ENCODE assay signal across 8 cellular contexts in the genomic region with DNA sequence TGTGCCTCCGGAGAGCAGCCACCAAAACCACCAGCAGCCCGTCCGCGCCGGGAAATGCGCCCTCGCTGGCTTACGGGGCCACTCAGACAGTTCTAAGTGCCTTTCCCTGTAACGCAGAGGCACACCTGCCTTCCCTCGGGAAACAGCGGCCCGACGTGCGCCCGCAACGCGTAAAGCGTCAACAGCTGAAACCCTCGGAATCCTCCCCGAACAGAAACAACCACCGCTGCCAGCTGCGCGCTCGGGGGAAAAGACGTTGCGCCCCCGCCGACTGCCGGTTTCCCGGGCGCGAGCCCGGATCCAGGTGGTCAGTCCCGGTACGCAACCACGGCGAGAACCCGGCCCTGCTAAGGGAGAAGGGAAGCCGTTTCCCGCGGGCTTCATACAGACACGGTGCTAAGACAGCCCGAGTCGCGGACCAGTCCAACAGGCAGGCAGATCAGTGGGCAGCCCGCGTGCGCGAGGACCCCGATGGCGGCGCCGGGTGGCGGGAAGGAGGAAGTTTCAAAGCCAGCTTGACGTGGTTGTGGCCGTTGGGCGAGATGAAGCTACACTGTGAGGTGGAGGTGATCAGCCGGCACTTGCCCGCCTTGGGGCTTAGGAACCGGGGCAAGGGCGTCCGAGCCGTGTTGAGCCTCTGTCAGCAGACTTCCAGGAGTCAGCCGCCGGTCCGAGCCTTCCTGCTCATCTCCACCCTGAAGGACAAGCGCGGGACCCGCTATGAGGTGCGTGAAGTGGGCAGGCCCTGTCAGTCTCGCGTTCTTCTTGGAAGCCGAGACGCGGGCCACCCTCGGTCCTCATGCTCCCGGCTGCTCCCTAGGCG. TPM values are rescaled to one million over a fixed set of nuclear protein-coding genes. Genes with fewer than 3 reads are reported as not detected.
A peak's percentile ranks its signal among the peaks of the same experiment; 100 is the strongest.
DNase-seq lines count a peak whose midpoint lies in the region; ATAC-seq and TF ChIP-seq lines count a peak whose summit lies in the region.

A gene with protein sequence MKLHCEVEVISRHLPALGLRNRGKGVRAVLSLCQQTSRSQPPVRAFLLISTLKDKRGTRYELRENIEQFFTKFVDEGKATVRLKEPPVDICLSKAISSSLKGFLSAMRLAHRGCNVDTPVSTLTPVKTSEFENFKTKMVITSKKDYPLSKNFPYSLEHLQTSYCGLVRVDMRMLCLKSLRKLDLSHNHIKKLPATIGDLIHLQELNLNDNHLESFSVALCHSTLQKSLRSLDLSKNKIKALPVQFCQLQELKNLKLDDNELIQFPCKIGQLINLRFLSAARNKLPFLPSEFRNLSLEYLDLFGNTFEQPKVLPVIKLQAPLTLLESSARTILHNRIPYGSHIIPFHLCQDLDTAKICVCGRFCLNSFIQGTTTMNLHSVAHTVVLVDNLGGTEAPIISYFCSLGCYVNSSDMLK (plus strand): TSS at position 462 of the 823 bp plus-strand sequence. CDS start 81 bp downstream, at position 543.

- TF ChIP-seq CTCF in endodermal cell (conservative IDR thresholded peaks at IDR 0.05) (no peak), mesothelial cell of epicardium (IDR thresholded peaks at IDR 0.05; ENCODE audit: unreplicated experiment) (no peak)

- H3K27ac Mint-ChIP-seq in endodermal cell, result peak within 1 kb of the TSS; percentile 97
- H3K27ac Mint-ChIP-seq in mesothelial cell of epicardium, result peak within 1 kb of the TSS; percentile 93

- peaks cover 6% of the 10 kb centered on the region for H3K36me3 ChIP-seq in endodermal cell (ENCODE audit: control insufficient read depth, insufficient read depth, low read length)

- no peaks in the 10 kb centered on the region for H3K27me3 ChIP-seq in endodermal cell (ENCODE audit: control insufficient read depth, insufficient read depth, low read length, poor library complexity, severe bottlenecking)

- H3K9me3 Mint-ChIP-seq in endodermal cell (no peaks in the 10 kb centered on the region), mesothelial cell of epicardium (no peaks in the 10 kb centered on the region)

- peak within 1 kb of the TSS; percentile 92 for H3K27ac ChIP-seq in endodermal cell (ENCODE audit: low read depth, low read length)

- no peaks in the 10 kb centered on the region for H3K4me1 ChIP-seq in endodermal cell (ENCODE audit: control insufficient read depth, insufficient read depth, low read length)

- ATAC-seq in GM21360 (IDR thresholded peaks at IDR 0.05; ENCODE audit: unreplicated experiment), result peak; percentile 39

- DNase-seq in COLO668 (lab: John Stamatoyannopoulos, UW; ENCODE audit: unreplicated experiment), result peak; percentile 93
- peak; percentile 80 for DNase-seq in HT1080 (ENCODE audit: low read depth)
- peak; percentile 83 for DNase-seq in NOMO-1 treated with DMSO at 0.1 percent for 48 hours (lab: John Stamatoyannopoulos, UW; ENCODE audit: unreplicated experiment)
- peak; percentile 63 for DNase-seq in activated CD8-positive, alpha-beta memory T cell treated with anti-CD3 and anti-CD28 coated beads, Interleukin-2, amount 50 U/mL, for 24 hours (ENCODE audit: extremely low read depth)
- peak; percentile 95 for DNase-seq in endodermal cell
- peak; percentile 63 to 86 for DNase-seq in mesothelial cell of epicardium (ENCODE audit: low spot score in 2 of 2, unreplicated experiment in 2 of 2)
- peak; percentile 64 to 70 for DNase-seq in stimulated activated CD8-positive, alpha-beta memory T cell treated with anti-CD3 and anti-CD28 coated beads, Interleukin-15, amount 100 ng/mL, for 4 hours (ENCODE audit: low read depth in 2 of 2)

- peaks cover 9% of the 10 kb centered on the region for H3K4me1 Mint-ChIP-seq in endodermal cell
- H3K4me1 Mint-ChIP-seq in mesothelial cell of epicardium, result peaks cover 44% of the 10 kb centered on the region

- 0% methylated on average over 59 to 78 of the region's 78 CpGs for WGBS in endodermal cell (ENCODE audit: insufficient coverage in 1 of 2, insufficient read length in 1 of 2), 2 experiments

- peak within 1 kb of the TSS; percentile 96 for H3K4me3 ChIP-seq in endodermal cell (ENCODE audit: low read length)

- peak within 1 kb of the TSS; percentile 89 for H3K4me3 Mint-ChIP-seq in endodermal cell
- peak within 1 kb of the TSS; percentile 82 for H3K4me3 Mint-ChIP-seq in mesothelial cell of epicardium

- peaks cover 7% of the 10 kb centered on the region for H3K27me3 Mint-ChIP-seq in endodermal cell (ENCODE audit: insufficient read depth)
- H3K27me3 Mint-ChIP-seq in mesothelial cell of epicardium (ENCODE audit: low read depth), result no peaks in the 10 kb centered on the region

- H3K9ac ChIP-seq in endodermal cell (ENCODE audit: extremely low read depth, low read length, poor library complexity, severe bottlenecking), result peak within 1 kb of the TSS; percentile 87

- H3K36me3 Mint-ChIP-seq in endodermal cell (ENCODE audit: low read depth) (peaks cover 7% of the 10 kb centered on the region), mesothelial cell of epicardium (no peaks in the 10 kb centered on the region)

- no peaks in the 10 kb centered on the region for H3K9me3 ChIP-seq in endodermal cell (ENCODE audit: control insufficient read depth, low read length)

RNA-seq across cellular contexts. Expression of the gene that starts here (rescaled TPM):
- total RNA-seq in HT1080 (2014; rRNA removed; shearing (Covaris generic)), result 58.8 and 67.1 TPM in 2 replicates
- polyA plus RNA-seq in HT1080 (2015; cell fraction: cytosol; rRNA removed), result 28.1 and 32.5 TPM in 2 replicates
- 14.5 and 18.9 TPM in 2 replicates for polyA plus RNA-seq in HT1080 (2015; cell fraction: nucleus; rRNA removed)
- total RNA-seq in endodermal cell (10 to 100 TPM; 20.4 to 22.9 TPM), mesothelial cell of epicardium (8.8 to 10.9 TPM (median 9.2 TPM) in 3 replicates)
- 22.7 TPM for polyA plus RNA-seq in endodermal cell (2013, experiment 1 of 2)
- 23.7 TPM for polyA plus RNA-seq in endodermal cell (2013, experiment 2 of 2)

Comparison
In these comparisons a context has a peak if more than half of its experiments do, and no peak if none do; other contexts are left out.
1. Peak in every context shown above with its lines: DNase-seq, ATAC-seq, H3K4me3 ChIP-seq and H3K27ac ChIP-seq.